ENCODE assay signal across 29 cellular contexts in genomic region chr5:180914646-180915045, GRCh38. TPM values are rescaled to one million over a fixed set of nuclear protein-coding genes. Genes with fewer than 3 reads are reported as not detected.
"Had no signal": no experiment of that assay in that cellular context is flagged by ENCODE, and none has a peak within 500 bp of the region (broad histone marks: within the 10 kb centered on the region; RNA-seq: fewer than 3 reads in every experiment).

No MANE protein-coding gene starts in this region.

- H3K9me3 ChIP-seq: colonic mucosa, esophagus squamous epithelium, gastrocnemius medialis, heart right ventricle, left lung, lower lobe of right lung, mucosa of descending colon had no signal

- H3K27ac Mint-ChIP-seq: dendritic cell treated with granulocyte-macrophage colony-stimulating factor and Interleukin-4, amounts not matched to agents 40 ng/mL and 50 ng/mL, for 4 days; effector memory CD8-positive, alpha-beta T cell; endodermal cell; mesothelial cell of epicardium; naive B cell had no signal

- H3K4me3 ChIP-seq: colonic mucosa, esophagus squamous epithelium, gastrocnemius medialis, heart right ventricle, left lung, lower lobe of right lung, mucosa of descending colon had no signal

- H3K27ac ChIP-seq: colonic mucosa, epithelial cell of prostate, esophagus squamous epithelium, gastrocnemius medialis, heart right ventricle, left lung, lower lobe of right lung had no signal

- H3K9me3 Mint-ChIP-seq: effector memory CD8-positive, alpha-beta T cell; endodermal cell had no signal

- H3K4me1 ChIP-seq: colonic mucosa, gastrocnemius medialis had no signal

- H3K36me3 Mint-ChIP-seq: mesothelial cell of epicardium, naive B cell had no signal

- ATAC-seq: effector memory CD8-positive, alpha-beta T cell; esophagus mucosa; gastrocnemius medialis; heart right ventricle; left cardiac atrium; left lung; left ventricle myocardium superior; lower lobe of right lung; mucosa of descending colon had no signal

- H3K27me3 ChIP-seq: colonic mucosa, gastrocnemius medialis, left lung had no signal

- H3K27me3 Mint-ChIP-seq: dendritic cell treated with granulocyte-macrophage colony-stimulating factor and Interleukin-4, amounts not matched to agents 40 ng/mL and 50 ng/mL, for 4 days had no signal

- H3K4me3 Mint-ChIP-seq: dendritic cell treated with granulocyte-macrophage colony-stimulating factor and Interleukin-4, amounts not matched to agents 40 ng/mL and 50 ng/mL, for 4 days; effector memory CD8-positive, alpha-beta T cell; endodermal cell; mesothelial cell of epicardium; naive B cell had no signal

- H3K4me1 Mint-ChIP-seq: naive B cell had no signal

- DNase-seq: colonic mucosa; cortex of kidney; effector CD8-positive, alpha-beta T cell; effector memory CD8-positive, alpha-beta T cell; endodermal cell; erythroblast; esophagus squamous epithelium; foreskin fibroblast; foreskin melanocyte; gastrocnemius medialis; glutamatergic neuron; head of caudate nucleus; heart right ventricle; hippocampal formation; left cardiac atrium; left ventricle myocardium superior; lower lobe of right lung; mesenchymal stem cell; mucosa of descending colon; naive B cell had no signal

- H3K36me3 ChIP-seq: colonic mucosa, esophagus squamous epithelium, gastrocnemius medialis, heart right ventricle, left lung, lower lobe of right lung had no signal

RNA-seq across cellular contexts. Expression of gene BTNL8, which starts 15.7 kb away (rescaled TPM):
- total RNA-seq: dermis microvascular lymphatic vessel endothelial cell, endodermal cell, esophagus mucosa, glomerular endothelial cell, kidney epithelial cell, mesothelial cell of epicardium, myocyte had no signal
